31 cellular contexts compared by ENCODE assay signal in genomic region chr14:60430276-60430675, GRCh38. TPM values are rescaled to one million over a fixed set of nuclear protein-coding genes. Genes with fewer than 3 reads are reported as not detected.
"Had no signal": no experiment of that assay in that cellular context is flagged by ENCODE, and none has a peak within 500 bp of the region (broad histone marks: within the 10 kb centered on the region; RNA-seq: fewer than 3 reads in every experiment).

No MANE protein-coding gene starts in this region.

- DNase-seq: hypothalamus; immature natural killer cell; kidney; left ventricle myocardium inferior; midbrain; naive thymus-derived CD8-positive, alpha-beta T cell; nucleus accumbens; pancreas; posterior cingulate gyrus; retina; right cardiac atrium; stimulated activated CD4-positive, alpha-beta T cell treated with anti-CD3 and anti-CD28 coated beads, Interleukin-12 subunit alpha, Interleukin-12 subunit beta, amount 100 ng/mL, for 4 hours; stimulated activated CD4-positive, alpha-beta T cell treated with anti-CD3 and anti-CD28 coated beads, Interleukin-15, amount 100 ng/mL, for 24 hours; stimulated activated CD4-positive, alpha-beta T cell treated with anti-CD3 and anti-CD28 coated beads, Interleukin-2, amount 100 ng/mL, for 24 hours; stimulated activated CD4-positive, alpha-beta T cell treated with anti-CD3 and anti-CD28 coated beads, Interleukin-4, amount 100 ng/mL, for 1 hour; stimulated activated naive B cell treated with anti-CD40 and anti-IgM and Interleukin-4, amounts not matched to agents 10 μg/mL and 1 μg/mL and 100 μg/mL, for 72 hours; stimulated activated naive CD8-positive, alpha-beta T cell treated with anti-CD3 and anti-CD28 coated beads, Interleukin-15, Interleukin-2, amounts not matched to agents 100 U/mL and 50 U/mL, for 24 hours; stomach; testis; thyroid gland; uterus had no signal

- H3K27ac Mint-ChIP-seq: immature natural killer cell; naive thymus-derived CD8-positive, alpha-beta T cell; nephron; stimulated activated naive B cell treated with anti-CD40 and anti-IgM and Interleukin-4, amounts not matched to agents 10 μg/mL and 1 μg/mL and 100 μg/mL, for 72 hours; type B pancreatic cell had no signal

- H3K9me3 ChIP-seq: pancreas, prostate gland, thyroid gland had no signal

- ATAC-seq: naive thymus-derived CD8-positive, alpha-beta T cell; pancreas; right cardiac atrium; sciatic nerve; stimulated activated naive B cell treated with anti-CD40 and anti-IgM and Interleukin-4, amounts not matched to agents 10 μg/mL and 1 μg/mL and 100 μg/mL, for 72 hours; stimulated activated naive CD8-positive, alpha-beta T cell treated with anti-CD3 and anti-CD28 coated beads, Interleukin-15, Interleukin-2, amounts not matched to agents 100 U/mL and 50 U/mL, for 24 hours had no signal

- H3K27me3 ChIP-seq: pancreas, stomach, testis, thyroid gland, uterus had no signal

- H3K4me1 ChIP-seq: left ventricle myocardium inferior, pancreas, prostate gland, stomach, testis, thyroid gland, uterus had no signal

- H3K36me3 ChIP-seq: left ventricle myocardium inferior, pancreas, prostate gland, stomach, thyroid gland, uterus had no signal

- H3K4me3 Mint-ChIP-seq: immature natural killer cell; naive thymus-derived CD8-positive, alpha-beta T cell; nephron; neural crest cell; stimulated activated naive B cell treated with anti-CD40 and anti-IgM and Interleukin-4, amounts not matched to agents 10 μg/mL and 1 μg/mL and 100 μg/mL, for 72 hours; type B pancreatic cell had no signal

- H3K4me1 Mint-ChIP-seq: immature natural killer cell; naive thymus-derived CD8-positive, alpha-beta T cell; nephron; neural crest cell; stimulated activated naive B cell treated with anti-CD40 and anti-IgM and Interleukin-4, amounts not matched to agents 10 μg/mL and 1 μg/mL and 100 μg/mL, for 72 hours had no signal

- H3K27me3 Mint-ChIP-seq: stimulated activated naive B cell treated with anti-CD40 and anti-IgM and Interleukin-4, amounts not matched to agents 10 μg/mL and 1 μg/mL and 100 μg/mL, for 72 hours; type B pancreatic cell had no signal

- H3K27ac ChIP-seq: left ventricle myocardium inferior, pancreas, prostate gland, skin epidermis, stomach, testis, thyroid gland, uterus had no signal

- H3K36me3 Mint-ChIP-seq: immature natural killer cell; stimulated activated naive B cell treated with anti-CD40 and anti-IgM and Interleukin-4, amounts not matched to agents 10 μg/mL and 1 μg/mL and 100 μg/mL, for 72 hours; type B pancreatic cell had no signal

- H3K4me3 ChIP-seq: left ventricle myocardium inferior, lung, pancreas, prostate gland, skin epidermis, stomach, testis, thyroid gland, uterus had no signal

RNA-seq across cellular contexts. Expression of gene C14orf39, which starts 55.6 kb away (rescaled TPM):
- total RNA-seq: kidney; left ventricle myocardium inferior; lower leg skin; mucosa of gallbladder; naive thymus-derived CD8-positive, alpha-beta T cell; pancreas; right cardiac atrium; ureter had no signal
